8 cellular contexts compared by ENCODE assay signal in the genomic region with DNA sequence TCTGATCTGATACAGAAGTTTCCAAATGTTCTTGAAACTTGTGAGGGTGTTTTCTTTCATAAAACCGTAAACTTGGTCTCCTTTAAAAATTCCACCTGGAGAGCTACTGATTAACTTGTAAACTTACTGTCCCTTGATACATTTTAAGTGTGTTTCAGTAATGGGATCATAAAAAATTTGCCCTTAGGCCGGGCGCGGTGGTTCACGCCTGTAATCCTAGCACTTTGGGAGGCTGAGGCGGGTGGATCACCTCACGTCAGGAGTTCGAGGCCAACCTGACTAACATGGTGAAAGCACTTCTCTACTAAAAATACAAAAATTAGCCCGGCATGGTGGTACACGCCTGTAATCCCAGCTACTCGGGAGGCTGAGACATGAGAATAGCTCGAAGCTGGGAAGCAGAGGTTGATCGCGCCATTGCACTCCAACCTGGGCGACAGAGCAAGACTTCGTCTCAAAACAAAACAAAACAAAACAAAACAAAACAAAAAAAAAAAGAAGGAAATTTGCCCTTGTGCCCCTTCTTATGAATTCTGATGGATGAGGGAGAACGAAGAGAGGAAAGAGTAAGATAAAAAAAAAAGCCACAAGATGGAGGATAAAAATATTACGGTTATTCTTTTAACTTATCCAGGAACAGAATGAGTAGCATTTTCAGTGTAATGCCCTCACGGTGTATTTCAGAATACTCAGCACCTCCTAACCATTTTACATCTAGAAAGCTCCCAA. TPM values are rescaled to one million over a fixed set of nuclear protein-coding genes. Genes with fewer than 3 reads are reported as not detected.
DNase-seq lines count a peak whose midpoint lies in the region; ATAC-seq, FAIRE-seq and TF ChIP-seq lines count a peak whose summit lies in the region.

No MANE protein-coding gene starts in this region.

- H3K27me3 Mint-ChIP-seq in CD4-positive, CD25-positive, alpha-beta regulatory T cell = peaks cover 24% of the 10 kb centered on the region

- ATAC-seq in CD4-positive, CD25-positive, alpha-beta regulatory T cell (ENCODE audit: low read depth in 2 of 2) = peak in 1 of 2 donors; percentile 10
- ATAC-seq in HG02610 (IDR thresholded peaks at IDR 0.05; ENCODE audit: unreplicated experiment) = no peak

- H3K23me2 ChIP-seq in H1 (ENCODE audit: low read depth, low read length) = no peaks in the 10 kb centered on the region

- DNase-seq in CD4-positive, CD25-positive, alpha-beta regulatory T cell = no peak
- no peak for DNase-seq in OCI-LY7 (ENCODE audit: low spot score)
- no peak for DNase-seq in H1 (ENCODE audit: low read depth in 1 of 2, low spot score in 2 of 2)
- no peak for DNase-seq in NCI-H524 (lab: John Stamatoyannopoulos, UW)
- no peak for DNase-seq in NCI-H1105 (lab: John Stamatoyannopoulos, UW)
- no peak for DNase-seq in HUDEP-2 (lab: John Stamatoyannopoulos, UW; ENCODE audit: unreplicated experiment in 76 of 76)

- no peaks in the 10 kb centered on the region for H3K9me2 ChIP-seq in OCI-LY7 (ENCODE audit: insufficient read depth, low read length)

- H3K9me3 ChIP-seq in CD4-positive, CD25-positive, alpha-beta regulatory T cell (ENCODE audit: control insufficient read depth in 2 of 2, low read length in 2 of 2) = no peaks in the 10 kb centered on the region
- H3K9me3 ChIP-seq in OCI-LY7 (ENCODE audit: low read length) (no peaks in the 10 kb centered on the region), H1 (ENCODE audit: insufficient read depth in 2 of 2, low read depth in 1 of 2, low read length in 1 of 2) (no peaks in the 10 kb centered on the region), neutrophil (no peaks in the 10 kb centered on the region)

- H3K9ac ChIP-seq in H1 (replicated peaks in 1 of 4; ENCODE audit: extremely low read depth in 1 of 4, low read depth in 3 of 4, low read length in 3 of 4) = no peak overlapping the region

- TF ChIP-seq RAD21 in H1 (IDR thresholded peaks at IDR 0.05 in 1 of 2, conservative IDR thresholded peaks at IDR 0.05 in 1 of 2; ENCODE audit: low read depth in 2 of 2, low read length in 2 of 2) = no peak

- H2BK120ac ChIP-seq in H1 (replicated peaks; ENCODE audit: low read depth, low read length) = no peak overlapping the region

- H3K4me2 ChIP-seq in OCI-LY7 (ENCODE audit: low read length) = peak overlapping the region; percentile 60
- no peak overlapping the region for H3K4me2 ChIP-seq in H1 (ENCODE audit: insufficient read depth in 1 of 2, low read depth in 2 of 2, low read length in 2 of 2)

- TF ChIP-seq EP300 in H1 (IDR thresholded peaks at IDR 0.05; ENCODE audit: borderline replicate concordance in 1 of 2, low read depth in 2 of 2, low read length in 2 of 2) = no peak

- H2BK20ac ChIP-seq in H1 (ENCODE audit: low read length) = no peak overlapping the region

- no peak overlapping the region for H2BK15ac ChIP-seq in H1 (ENCODE audit: low read length)

- H3K36me3 ChIP-seq in CD4-positive, CD25-positive, alpha-beta regulatory T cell (ENCODE audit: control insufficient read depth, insufficient read depth, low read length) = no peaks in the 10 kb centered on the region
- H3K36me3 ChIP-seq in OCI-LY7 (ENCODE audit: insufficient read depth, low read length) = no peaks in the 10 kb centered on the region
- H3K36me3 ChIP-seq in H1 (ENCODE audit: control insufficient read depth in 2 of 4, insufficient read depth in 4 of 4, low read length in 3 of 4) = no peaks in the 10 kb centered on the region
- H3K36me3 ChIP-seq in neutrophil = no peaks in the 10 kb centered on the region

- H3K79me1 ChIP-seq in H1 (ENCODE audit: low read depth, low read length) = no peaks in the 10 kb centered on the region

- H3K14ac ChIP-seq in H1 (ENCODE audit: insufficient read length) = no peak overlapping the region

- H3K4me3 Mint-ChIP-seq in CD4-positive, CD25-positive, alpha-beta regulatory T cell = peak overlapping the region; percentile 48 to 87 (median 83)

- H3K18ac ChIP-seq in H1 (ENCODE audit: extremely low read depth, low read length) = no peak overlapping the region

- H2AK5ac ChIP-seq in H1 (ENCODE audit: low read depth, low read length) = no peak overlapping the region

- no peak overlapping the region for H3K4ac ChIP-seq in H1 (replicated peaks; ENCODE audit: insufficient read length, low read depth, low read length)

- H4K20me1 ChIP-seq in OCI-LY7 (ENCODE audit: insufficient read depth, low read length) (no peaks in the 10 kb centered on the region), H1 (replicated peaks in 1 of 2; ENCODE audit: control insufficient read depth in 1 of 2, insufficient read depth in 2 of 2, low read length in 2 of 2) (no peaks in the 10 kb centered on the region)

- POLR2A ChIA-PET in OCI-LY7 (lab: Charles Lee) = interaction anchor here (0.6 to 1.6 kb wide), 5 partner anchors 19 to 1828 kb away, joined by 3 to 5 read pairs (median 4); no protein-coding TSS in a partner anchor
- POLR2A ChIA-PET in H1 (lab: Charles Lee; ENCODE audit: partially characterized antibody) = no interaction called here

- WGBS in H1 (ENCODE audit: extremely low coverage in 1 of 2, insufficient coverage in 1 of 2, insufficient read length in 1 of 2, insufficient replicate concordance in 2 of 2, low coverage in 1 of 2, low lambda C conversion rate in 2 of 2, missing lambda C conversion rate in 1 of 2), 2 experiments = 86% methylated on average over 19 of the region's 19 CpGs; no CpG with 5 or more reads in 1 of the 2 experiments

- H3K4me1 Mint-ChIP-seq in CD4-positive, CD25-positive, alpha-beta regulatory T cell = peaks cover 22 to 44% (median 40%) of the 10 kb centered on the region in 4 donors

- H3K4me1 ChIP-seq in CD4-positive, CD25-positive, alpha-beta regulatory T cell (ENCODE audit: control insufficient read depth, insufficient read depth, low read length, poor library complexity, severe bottlenecking) = peaks cover 23% of the 10 kb centered on the region
- peaks cover 36% of the 10 kb centered on the region for H3K4me1 ChIP-seq in OCI-LY7 (ENCODE audit: insufficient read depth, low read length, poor library complexity, severe bottlenecking)
- H3K4me1 ChIP-seq in H1 (replicated peaks in 1 of 4; ENCODE audit: control insufficient read depth in 3 of 4, insufficient read depth in 4 of 4, low read length in 3 of 4) = no peaks in the 10 kb centered on the region
- H3K4me1 ChIP-seq in neutrophil (ENCODE audit: control insufficient read depth in 1 of 2, insufficient read depth in 1 of 2, low read depth in 1 of 2, low read length in 1 of 2) = peaks cover 25 to 32% of the 10 kb centered on the region in 2 experiments

- H3K36me3 Mint-ChIP-seq in CD4-positive, CD25-positive, alpha-beta regulatory T cell = no peaks in the 10 kb centered on the region

- no peak overlapping the region for H4K91ac ChIP-seq in H1 (replicated peaks; ENCODE audit: insufficient read length, low read length)

- no TSS peak for BruUV-seq in OCI-LY7 (replicated peaks; lab: Mats Ljungman, UMichigan)

- H2AFZ ChIP-seq in OCI-LY7 (ENCODE audit: low read length) (peak overlapping the region; percentile 100; the same call in 1 of the 2 replicates), H1 (ENCODE audit: low read length) (peak overlapping the region; percentile 81; the same call in 1 of the 2 replicates)

- H3K27me3 ChIP-seq in CD4-positive, CD25-positive, alpha-beta regulatory T cell (ENCODE audit: control insufficient read depth, insufficient read depth, low read length) = no peaks in the 10 kb centered on the region
- H3K27me3 ChIP-seq in H1 (replicated peaks in 1 of 4; ENCODE audit: control insufficient read depth in 3 of 4, extremely low read depth in 1 of 4, insufficient read depth in 3 of 4, low read length in 3 of 4) (no peaks in the 10 kb centered on the region), neutrophil (no peaks in the 10 kb centered on the region)

- TF ChIP-seq CTCF in OCI-LY7 (conservative IDR thresholded peaks at IDR 0.05; ENCODE audit: low read length) (no peak), H1 (IDR thresholded peaks at IDR 0.05; ENCODE audit: control extremely low read depth in 1 of 3, insufficient read depth in 1 of 3, low read depth in 1 of 3, low read length in 3 of 3) (no peak), neutrophil (IDR thresholded peaks at IDR 0.05) (no peak)

- no peak overlapping the region for H3K27ac ChIP-seq in CD4-positive, CD25-positive, alpha-beta regulatory T cell (ENCODE audit: insufficient read depth, low read length, poor library complexity, severe bottlenecking)
- no peak overlapping the region for H3K27ac ChIP-seq in OCI-LY7 (ENCODE audit: low read depth, low read length, poor library complexity, severe bottlenecking)
- H3K27ac ChIP-seq in H1 (ENCODE audit: low read depth, low read length) = no peak overlapping the region
- no peak overlapping the region for H3K27ac ChIP-seq in neutrophil

- no peak overlapping the region for H3K56ac ChIP-seq in H1 (replicated peaks; ENCODE audit: insufficient read length, low read depth, low read length)

- FAIRE-seq in H1 (lab: Jason Lieb, UNC) = no peak

- intact Hi-C loops in OCI-LY7 (cut with micrococcal nuclease; ENCODE audit: unreplicated experiment) = loop anchor here (2.0 kb wide), 2 partner anchors 112 to 202 kb away; a partner anchor contains a TSS

- H3K79me2 ChIP-seq in OCI-LY7 (ENCODE audit: insufficient read depth, low read depth, low read length) = no peaks in the 10 kb centered on the region
- H3K79me2 ChIP-seq in H1 (ENCODE audit: control insufficient read depth in 1 of 2, insufficient read depth in 2 of 2, low read length in 2 of 2) = no peaks in the 10 kb centered on the region

- H3K23ac ChIP-seq in H1 (ENCODE audit: insufficient read length) = no peak overlapping the region

- peak overlapping the region; percentile 48 to 88 (median 63) for H3K27ac Mint-ChIP-seq in CD4-positive, CD25-positive, alpha-beta regulatory T cell

- H2BK12ac ChIP-seq in H1 (ENCODE audit: low read depth, low read length) = no peak overlapping the region

- H4K8ac ChIP-seq in H1 (ENCODE audit: extremely low read depth, insufficient read depth, low read length) = no peak overlapping the region

- peaks cover 0 to 4% (median 0%) of the 10 kb centered on the region in 7 donors for H3K9me3 Mint-ChIP-seq in CD4-positive, CD25-positive, alpha-beta regulatory T cell

- TF ChIP-seq POLR2A in H1 (IDR thresholded peaks at IDR 0.05; ENCODE audit: control extremely low read depth in 1 of 2, low read depth in 2 of 2, low read length in 2 of 2) = no peak

- CTCF ChIA-PET in OCI-LY7 (lab: Charles Lee; ENCODE audit: unreplicated experiment) (no interaction called here), H1 (lab: Charles Lee; ENCODE audit: partially characterized antibody) (interaction anchor here (0.7 to 2.8 kb wide), 27 partner anchors 8 to 380 kb away, joined by 3 to 14 read pairs (median 4); no protein-coding TSS in a partner anchor)

- peak overlapping the region; percentile 96 for H3K4me3 ChIP-seq in CD4-positive, CD25-positive, alpha-beta regulatory T cell (ENCODE audit: low read depth, low read length)
- H3K4me3 ChIP-seq in OCI-LY7 (ENCODE audit: low read depth, low read length, poor library complexity, severe bottlenecking) (peak overlapping the region; percentile 48), H1 (ENCODE audit: extremely low read depth in 1 of 4, insufficient read depth in 2 of 4, low read depth in 3 of 4, low read length in 4 of 4) (no peak overlapping the region), neutrophil (ENCODE audit: low read depth in 1 of 2, low read length in 1 of 2) (peak overlapping the region; percentile 37)

- H4K5ac ChIP-seq in H1 (ENCODE audit: insufficient read length, low read depth, low read length) = no peak overlapping the region

- H2BK5ac ChIP-seq in H1 (ENCODE audit: low read depth, low read length) = no peak overlapping the region

RNA-seq across cellular contexts. Expression of a gene that starts 32.1 kb away (rescaled TPM):
- 9.5 TPM for total RNA-seq in CD4-positive, CD25-positive, alpha-beta regulatory T cell
- 1 to 10 TPM; 3.0 to 5.6 (median 4.0) TPM for polyA plus RNA-seq in CD4-positive, CD25-positive, alpha-beta regulatory T cell
- 5.4 and 7.6 TPM in 2 replicates for total RNA-seq in OCI-LY7 (2014; rRNA removed; shearing (Covaris generic))
- total RNA-seq in OCI-LY7 (2022) = 14.8 and 16.4 TPM in 2 replicates
- total RNA-seq in H1 (2021; fragmentation: NEBNext Ultra II Directional; extraction: Animal tissue kit (Norgen Biotek cat#: 25700)) = 9.3 and 10.9 TPM in 2 replicates
- polyA plus RNA-seq in H1 (2011; rRNA removed) = 1.1 and 1.4 TPM in 2 replicates
- 2.2 TPM for polyA plus RNA-seq in H1 (2011; cell fraction: cytosol; rRNA removed)
- polyA plus RNA-seq in H1 (2011; cell fraction: nucleus; rRNA removed) = 0.91 TPM
- polyA plus RNA-seq in H1 (2012, experiment 1 of 2) = 2.3 to 5.3 TPM (median 3.2 TPM) in 4 replicates
- polyA plus RNA-seq in H1 (2012, experiment 2 of 2) = 0.24 TPM
- 3.6 TPM for polyA plus RNA-seq in H1 (2013, experiment 1 of 2)
- 3.3 TPM for polyA plus RNA-seq in H1 (2013, experiment 2 of 2)
- polyA minus RNA-seq in H1 (2011; rRNA and poly(A)+ RNA removed) = 3.8 and 6.0 TPM in 2 replicates
- polyA minus RNA-seq in H1 (2011; cell fraction: cytosol; rRNA and poly(A)+ RNA removed) = 3.3 TPM
- polyA minus RNA-seq in H1 (2011; cell fraction: nucleus; rRNA and poly(A)+ RNA removed) = 5.3 TPM

Comparison
In these comparisons a context has a peak if more than half of its experiments do, and no peak if none do; other contexts are left out.
1. H3K4me3 ChIP-seq: peak in CD4-positive, CD25-positive, alpha-beta regulatory T cell (single experiment), OCI-LY7 (single experiment) and neutrophil (2 of 2); none in H1 (0 of 4).